Comparison of ENCODE assay signal across 10 cellular contexts in genomic region chr17:77690271-77691161, GRCh38.
DNase-seq lines count a peak whose midpoint lies in the region; ATAC-seq and TF ChIP-seq lines count a peak whose summit lies in the region.
"Had no signal": no experiment of that assay in that cellular context is flagged by ENCODE, and none has a peak within 500 bp of the region (broad histone marks: within the 10 kb centered on the region; RNA-seq: fewer than 3 reads in every experiment).

No MANE protein-coding gene starts in this region.

- H3K27me3 ChIP-seq in PC-3 (ENCODE audit: low read length), result peaks cover 80% of the 10 kb centered on the region
- H3K27me3 ChIP-seq in stomach smooth muscle (ENCODE audit: control insufficient read depth in 1 of 2, insufficient read depth in 2 of 2, low read length in 2 of 2), result peaks cover 6 to 14% of the 10 kb centered on the region in 2 donors

- no peak overlapping the region for H3K4me2 ChIP-seq in PC-3 (ENCODE audit: low read length)

- H3K9me2 ChIP-seq in PC-3 (replicated peaks; ENCODE audit: low read length), result no peaks in the 10 kb centered on the region

- H3K36me3 ChIP-seq in PC-3 (ENCODE audit: low read depth, low read length) (no peaks in the 10 kb centered on the region), stomach smooth muscle (ENCODE audit: control insufficient read depth in 2 of 2, insufficient read depth in 2 of 2, low read length in 2 of 2) (no peaks in the 10 kb centered on the region)

- no peaks in the 10 kb centered on the region for H3K36me3 Mint-ChIP-seq in activated CD4-positive, alpha-beta T cell treated with anti-CD3 and anti-CD28 coated beads, Interleukin-2, amount 10 ng/mL, durations not matched to agents 7 days and 5 days (ENCODE audit: low read depth)

- H3K4me3 ChIP-seq in PC-3 (ENCODE audit: low read length), result no peak overlapping the region
- H3K4me3 ChIP-seq in stomach smooth muscle (ENCODE audit: low read length in 2 of 2), result peak overlapping the region; percentile 35 to 40

- CTCF ChIA-PET in activated CD4-positive, alpha-beta T cell treated with anti-CD3 and anti-CD28 coated beads, Interleukin-2, amount 10 ng/mL, durations not matched to agents 7 days and 5 days (lab: Charles Lee), result interaction anchor here (0.9 to 1.3 kb wide), 2 partner anchors 11 to 560 kb away, joined by 3 to 4 read pairs; no protein-coding TSS in a partner anchor
- CTCF ChIA-PET in PC-3 (lab: Charles Lee), result interaction anchor here (0.5 kb wide), 1 partner anchor 19 kb away, joined by 3 read pairs; no protein-coding TSS in a partner anchor

- H3K9me3 ChIP-seq in PC-3 (ENCODE audit: low read length) (no peaks in the 10 kb centered on the region; the same call in 1 of the 2 replicates), stomach smooth muscle (ENCODE audit: control insufficient read depth in 2 of 2, low read length in 2 of 2) (no peaks in the 10 kb centered on the region)

- H3K4me3 Mint-ChIP-seq in activated CD4-positive, alpha-beta T cell treated with anti-CD3 and anti-CD28 coated beads, Interleukin-2, amount 10 ng/mL, durations not matched to agents 7 days and 5 days, result no peak overlapping the region

- no peak overlapping the region for H3K9ac ChIP-seq in PC-3 (ENCODE audit: low read length)
- H3K9ac ChIP-seq in stomach smooth muscle (ENCODE audit: low read length in 2 of 2), result no peak overlapping the region

- intact Hi-C loops in PC-3 (cut with micrococcal nuclease), result no loop called here

- POLR2A ChIA-PET in activated CD4-positive, alpha-beta T cell treated with anti-CD3 and anti-CD28 coated beads, Interleukin-2, amount 10 ng/mL, durations not matched to agents 7 days and 5 days (lab: Charles Lee), result no interaction called here
- POLR2A ChIA-PET in PC-3 (lab: Charles Lee; ENCODE audit: unreplicated experiment), result no interaction called here

- H3K27ac ChIP-seq in PC-3 (ENCODE audit: low read length), result no peak overlapping the region
- H3K27ac ChIP-seq in stomach smooth muscle (ENCODE audit: low read length), result no peak overlapping the region
- H3K27ac ChIP-seq: C4-2B had no signal

- H3K4me1 ChIP-seq in PC-3 (ENCODE audit: insufficient read depth, low read length) (no peaks in the 10 kb centered on the region), stomach smooth muscle (ENCODE audit: control insufficient read depth, insufficient read depth, low read length) (no peaks in the 10 kb centered on the region)

- H3K9me3 Mint-ChIP-seq in activated CD4-positive, alpha-beta T cell treated with anti-CD3 and anti-CD28 coated beads, Interleukin-2, amount 10 ng/mL, durations not matched to agents 7 days and 5 days, result no peaks in the 10 kb centered on the region

- no peak for ATAC-seq in PC-3
- no peak for ATAC-seq in activated CD4-positive, CD25-positive, alpha-beta regulatory T cell treated with anti-CD3 and anti-CD28 coated beads, Interleukin-2, amount 50 U/mL, for 24 hours

- peaks cover 38% of the 10 kb centered on the region for H3K4me1 Mint-ChIP-seq in activated CD4-positive, alpha-beta T cell treated with anti-CD3 and anti-CD28 coated beads, Interleukin-2, amount 10 ng/mL, durations not matched to agents 7 days and 5 days

- TF ChIP-seq CTCF in PC-3 (conservative IDR thresholded peaks at IDR 0.05; ENCODE audit: low read depth, low read length), result no peak

- H3K79me2 ChIP-seq in PC-3 (ENCODE audit: low read length), result no peaks in the 10 kb centered on the region

- no peak overlapping the region for H2AFZ ChIP-seq in PC-3 (ENCODE audit: low read length)

- peaks cover 13% of the 10 kb centered on the region for H3K27me3 Mint-ChIP-seq in activated CD4-positive, alpha-beta T cell treated with anti-CD3 and anti-CD28 coated beads, Interleukin-2, amount 10 ng/mL, durations not matched to agents 7 days and 5 days

- peak; percentile 26 for DNase-seq in activated CD4-positive, alpha-beta T cell treated with anti-CD3 and anti-CD28 coated beads, Interleukin-2, amount 10 ng/mL, durations not matched to agents 7 days and 5 days
- no peak for DNase-seq in activated CD4-positive, alpha-beta T cell treated with anti-CD3 and anti-CD28 coated beads, Interleukin-2, amount 50 U/mL, for 4 hours
- DNase-seq in PC-3, result peak; percentile 7
- DNase-seq in germinal center (ENCODE audit: low spot score), result peak; percentile 24
- DNase-seq in NCI-H146 treated with DMSO at 0.1 percent for 48 hours (lab: John Stamatoyannopoulos, UW; ENCODE audit: unreplicated experiment), result no peak
- no peak for DNase-seq in hippocampal formation (lab: John Stamatoyannopoulos, UW)
- DNase-seq: cerebellar nuclear complex had no signal

- no peaks in the 10 kb centered on the region for H4K20me1 ChIP-seq in PC-3 (ENCODE audit: low read length)

- BruUV-seq in PC-3 (replicated peaks; lab: Mats Ljungman, UMichigan), result no TSS peak

- H3F3A ChIP-seq in PC-3 (ENCODE audit: low read length, unreplicated experiment), result no peaks in the 10 kb centered on the region

- peak overlapping the region; percentile 34 for H3K27ac Mint-ChIP-seq in activated CD4-positive, alpha-beta T cell treated with anti-CD3 and anti-CD28 coated beads, Interleukin-2, amount 10 ng/mL, durations not matched to agents 7 days and 5 days

Comparison
In these comparisons a context has a peak if more than half of its experiments do, and no peak if none do; other contexts are left out.
1. DNase-seq: peak in activated CD4-positive, alpha-beta T cell treated with anti-CD3 and anti-CD28 coated beads, Interleukin-2, amount 10 ng/mL, durations not matched to agents 7 days and 5 days (single experiment), PC-3 (single experiment) and germinal center (single experiment); none in activated CD4-positive, alpha-beta T cell treated with anti-CD3 and anti-CD28 coated beads, Interleukin-2, amount 50 U/mL, for 4 hours (0 of 2), NCI-H146 treated with DMSO at 0.1 percent for 48 hours (single experiment) and hippocampal formation (0 of 2).